8 cellular contexts compared by ENCODE assay signal in genomic region chr7:64795176-64795575, GRCh38. TPM values are rescaled to one million over a fixed set of nuclear protein-coding genes. Genes with fewer than 3 reads are reported as not detected.
DNase-seq lines count a peak whose midpoint lies in the region; ATAC-seq, FAIRE-seq and TF ChIP-seq lines count a peak whose summit lies in the region.

No MANE protein-coding gene starts in this region.

- intact Hi-C loops in kidney (cut with DNase I) = no loop called here

- peak overlapping the region; percentile 99 for H3K27ac Mint-ChIP-seq in activated CD4-positive, alpha-beta T cell treated with anti-CD3 and anti-CD28 coated beads, Interleukin-2, amount 10 ng/mL, durations not matched to agents 7 days and 5 days
- H3K27ac Mint-ChIP-seq in activated T-helper 17 cell treated with anti-CD3 and anti-CD28 coated beads, Interleukin-2, amount 50 U/mL, for 72 hours = peak overlapping the region; percentile 96

- peak overlapping the region; percentile 91 to 94 for H3K9ac ChIP-seq in kidney (ENCODE audit: low read length in 2 of 2)
- H3K9ac ChIP-seq in subcutaneous abdominal adipose tissue (ENCODE audit: low read length in 5 of 5) = peak overlapping the region; percentile 90 to 92 (median 90)

- TF ChIP-seq CTCF in kidney (IDR thresholded peaks at IDR 0.05; ENCODE audit: borderline replicate concordance, extremely low read depth, insufficient read depth) = no peak

- peaks cover 6% of the 10 kb centered on the region for H3K9me3 Mint-ChIP-seq in activated CD4-positive, alpha-beta T cell treated with anti-CD3 and anti-CD28 coated beads, Interleukin-2, amount 10 ng/mL, durations not matched to agents 7 days and 5 days
- H3K9me3 Mint-ChIP-seq in activated T-helper 17 cell treated with anti-CD3 and anti-CD28 coated beads, Interleukin-2, amount 50 U/mL, for 72 hours = no peaks in the 10 kb centered on the region

- TF ChIP-seq POLR2A in GM12891 (IDR thresholded peaks at IDR 0.05; ENCODE audit: low read depth, low read length) = no peak

- H3K27me3 ChIP-seq in subcutaneous abdominal adipose tissue (ENCODE audit: control insufficient read depth in 5 of 5, insufficient read depth in 4 of 5, low read length in 5 of 5) = no peaks in the 10 kb centered on the region

- H3K4me3 ChIP-seq in kidney (ENCODE audit: low read length in 2 of 2) = peak overlapping the region; percentile 97
- H3K4me3 ChIP-seq in subcutaneous abdominal adipose tissue (ENCODE audit: low read depth in 1 of 5, low read length in 5 of 5) = peak overlapping the region; percentile 81 to 98 (median 97)

- peak overlapping the region; percentile 97 for H3K4me3 Mint-ChIP-seq in activated CD4-positive, alpha-beta T cell treated with anti-CD3 and anti-CD28 coated beads, Interleukin-2, amount 10 ng/mL, durations not matched to agents 7 days and 5 days
- peak overlapping the region; percentile 96 for H3K4me3 Mint-ChIP-seq in activated T-helper 17 cell treated with anti-CD3 and anti-CD28 coated beads, Interleukin-2, amount 50 U/mL, for 72 hours

- DNase-seq in activated CD4-positive, alpha-beta T cell treated with anti-CD3 and anti-CD28 coated beads, Interleukin-2, amount 10 ng/mL, durations not matched to agents 7 days and 5 days = no peak
- no peak for DNase-seq in activated CD4-positive, alpha-beta T cell treated with anti-CD3 and anti-CD28 coated beads, Interleukin-2, amount 50 U/mL, for 1 hour
- DNase-seq in kidney = no peak
- no peak for DNase-seq in SHP77 (lab: John Stamatoyannopoulos, UW)
- DNase-seq in GM12891 (ENCODE audit: insufficient read length, low spot score) = no peak

- no peak overlapping the region for H3K27ac ChIP-seq in kidney (ENCODE audit: low read depth in 2 of 2, low read length in 2 of 2)
- no peak overlapping the region for H3K27ac ChIP-seq in subcutaneous abdominal adipose tissue (ENCODE audit: low read depth, low read length)

- H3K36me3 ChIP-seq in kidney (ENCODE audit: control insufficient read depth in 1 of 2, insufficient read depth in 2 of 2, low read length in 2 of 2) (peaks cover 0 to 2% of the 10 kb centered on the region in 2 donors), subcutaneous abdominal adipose tissue (ENCODE audit: control insufficient read depth in 5 of 5, insufficient read depth in 5 of 5, low read length in 5 of 5) (peaks cover 3 to 12% (median 10%) of the 10 kb centered on the region in 5 donors)

- CTCF ChIA-PET in activated CD4-positive, alpha-beta T cell treated with anti-CD3 and anti-CD28 coated beads, Interleukin-2, amount 10 ng/mL, durations not matched to agents 7 days and 5 days (lab: Charles Lee) = no interaction called here

- H3K4me1 Mint-ChIP-seq in activated CD4-positive, alpha-beta T cell treated with anti-CD3 and anti-CD28 coated beads, Interleukin-2, amount 10 ng/mL, durations not matched to agents 7 days and 5 days = peaks cover 24% of the 10 kb centered on the region
- peaks cover 10% of the 10 kb centered on the region for H3K4me1 Mint-ChIP-seq in activated T-helper 17 cell treated with anti-CD3 and anti-CD28 coated beads, Interleukin-2, amount 50 U/mL, for 72 hours

- H3K36me3 Mint-ChIP-seq in activated CD4-positive, alpha-beta T cell treated with anti-CD3 and anti-CD28 coated beads, Interleukin-2, amount 10 ng/mL, durations not matched to agents 7 days and 5 days (ENCODE audit: low read depth) = peaks cover 36% of the 10 kb centered on the region
- peaks cover 45% of the 10 kb centered on the region for H3K36me3 Mint-ChIP-seq in activated T-helper 17 cell treated with anti-CD3 and anti-CD28 coated beads, Interleukin-2, amount 50 U/mL, for 72 hours (ENCODE audit: low read depth)

- H3K9me3 ChIP-seq in kidney (ENCODE audit: control insufficient read depth in 1 of 2, low read length in 2 of 2) (no peaks in the 10 kb centered on the region), subcutaneous abdominal adipose tissue (ENCODE audit: control insufficient read depth in 5 of 5, low read length in 5 of 5) (no peaks in the 10 kb centered on the region)

- peaks cover 0 to 5% of the 10 kb centered on the region in 2 donors for H3K4me1 ChIP-seq in kidney (ENCODE audit: control insufficient read depth in 1 of 2, insufficient read depth in 1 of 2, low read depth in 1 of 2, low read length in 2 of 2)
- peaks cover 0 to 17% (median 12%) of the 10 kb centered on the region in 5 donors for H3K4me1 ChIP-seq in subcutaneous abdominal adipose tissue (ENCODE audit: control insufficient read depth in 5 of 5, insufficient read depth in 5 of 5, low read length in 5 of 5)

- no peaks in the 10 kb centered on the region for H3K27me3 Mint-ChIP-seq in activated CD4-positive, alpha-beta T cell treated with anti-CD3 and anti-CD28 coated beads, Interleukin-2, amount 10 ng/mL, durations not matched to agents 7 days and 5 days
- no peaks in the 10 kb centered on the region for H3K27me3 Mint-ChIP-seq in activated T-helper 17 cell treated with anti-CD3 and anti-CD28 coated beads, Interleukin-2, amount 50 U/mL, for 72 hours

- no peak for ATAC-seq in activated T-helper 17 cell treated with anti-CD3 and anti-CD28 coated beads, Interleukin-2, amount 50 U/mL, for 72 hours (replicated peaks)
- no peak for ATAC-seq in GM18517 (IDR thresholded peaks at IDR 0.05; ENCODE audit: unreplicated experiment)

- POLR2A ChIA-PET in activated CD4-positive, alpha-beta T cell treated with anti-CD3 and anti-CD28 coated beads, Interleukin-2, amount 10 ng/mL, durations not matched to agents 7 days and 5 days (lab: Charles Lee) = no interaction called here

- no peak for FAIRE-seq in kidney (lab: Jason Lieb, UNC)
- FAIRE-seq in GM12891 (lab: Jason Lieb, UNC) = no peak

TF ChIP-seq in GM12891, 5 proteins besides CTCF, POLR2A, EP300 and RAD21:
- TF ChIP-seq POLR2AphosphoS5 (IDR thresholded peaks at IDR 0.05; ENCODE audit: low read depth, low read length) (no peak), POU2F2 (IDR thresholded peaks at IDR 0.05; ENCODE audit: low read depth, low read length) (no peak), SPI1 (IDR thresholded peaks at IDR 0.05; ENCODE audit: low read depth, low read length) (no peak), TAF1 (IDR thresholded peaks at IDR 0.05; ENCODE audit: low read depth, low read length) (no peak), PAX5 (IDR thresholded peaks at IDR 0.05; ENCODE audit: insufficient read depth, low read length, severe bottlenecking) (no peak)

RNA-seq across cellular contexts. Expression of gene ZNF138, which starts 0.9 kb away (rescaled TPM):
- 10 to 100 TPM; 11.2 to 14.1 TPM for total RNA-seq in activated CD4-positive, alpha-beta T cell treated with anti-CD3 and anti-CD28 coated beads, Interleukin-2, amount 10 ng/mL, durations not matched to agents 7 days and 5 days
- 10 to 100 TPM; 11.4 to 12.0 TPM for total RNA-seq in activated T-helper 17 cell treated with anti-CD3 and anti-CD28 coated beads, Interleukin-2, amount 50 U/mL, for 72 hours
- total RNA-seq in kidney = 9.9 TPM
- 6.3 TPM for polyA plus RNA-seq in kidney (ENCODE audit: insufficient read depth, low read depth, low replicate concordance)
- 6.3 TPM for polyA plus RNA-seq in GM12891 (2012; ENCODE audit: low read depth, missing spikeins)
